27 cellular contexts compared by ENCODE assay signal in the genomic region with DNA sequence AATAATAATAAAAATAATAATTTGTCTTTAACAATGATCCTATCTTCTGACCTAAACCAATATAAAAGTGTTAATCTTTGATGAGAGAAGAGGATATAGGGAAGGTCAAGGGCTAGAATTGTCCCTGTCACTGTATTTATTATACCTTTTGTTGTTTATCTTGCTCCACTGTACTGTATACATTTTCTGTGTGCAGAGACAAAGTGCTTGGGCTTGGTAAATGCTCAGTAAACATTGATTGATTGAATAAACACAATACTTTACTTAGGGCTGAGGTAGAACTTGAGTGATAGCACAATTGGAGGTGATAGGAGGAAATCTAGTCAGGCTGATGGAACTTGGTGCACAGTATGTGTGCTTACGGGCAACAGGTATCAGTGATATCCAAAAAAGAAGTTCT.
"Had no signal": no experiment of that assay in that cellular context is flagged by ENCODE, and none has a peak within 500 bp of the region (broad histone marks: within the 10 kb centered on the region; RNA-seq: fewer than 3 reads in every experiment).

No MANE protein-coding gene starts in this region.

- DNase-seq: activated CD4-positive, alpha-beta memory T cell treated with anti-CD3 and anti-CD28 coated beads, Interleukin-2, amount 10 ng/mL, durations not matched to agents 7 days and 5 days; activated CD4-positive, alpha-beta T cell treated with anti-CD3 and anti-CD28 coated beads for 48 hours; activated CD4-positive, alpha-beta T cell treated with anti-CD3 and anti-CD28 coated beads, Interleukin-2, amount 50 U/mL, for 4 hours; activated CD8-positive, alpha-beta memory T cell treated with anti-CD3 and anti-CD28 coated beads, Interleukin-2, amount 50 U/mL, for 48 hours; activated gamma-delta T cell; activated naive CD4-positive, alpha-beta T cell; activated naive CD4-positive, alpha-beta T cell treated with anti-CD3 and anti-CD28 coated beads, Interleukin-2, amount 10 ng/mL, durations not matched to agents 7 days and 5 days; activated naive CD8-positive, alpha-beta T cell treated with anti-CD3 and anti-CD28 coated beads, Interleukin-2, amount 10 ng/mL, durations not matched to agents 7 days and 5 days; activated T-cell treated with anti-CD3 and anti-CD28 coated beads for 4 hours; activated T-cell treated with anti-CD3 and anti-CD28 coated beads, Interleukin-2, amount 50 U/mL, for 24 hours; activated T-cell treated with anti-CD3 and anti-CD28 coated beads, Interleukin-2, amount 50 U/mL, for 72 hours; central memory CD4-positive, alpha-beta T cell; cerebellar nuclear complex; colonic mucosa; effector CD8-positive, alpha-beta T cell; esophagus squamous epithelium; foreskin melanocyte; heart right ventricle had no signal

- H3K36me3 Mint-ChIP-seq: activated naive CD4-positive, alpha-beta T cell treated with anti-CD3 and anti-CD28 coated beads, Interleukin-2, amount 10 ng/mL, durations not matched to agents 7 days and 5 days; activated naive CD4-positive, alpha-beta T cell treated with anti-CD3 and anti-CD28 coated beads, Interleukin-2, amount 50 U/mL, for 72 hours; activated naive CD8-positive, alpha-beta T cell treated with anti-CD3 and anti-CD28 coated beads, Interleukin-2, amount 10 ng/mL, durations not matched to agents 7 days and 5 days; brain; WTC11 had no signal

- H3K4me1 Mint-ChIP-seq: activated naive CD4-positive, alpha-beta T cell treated with anti-CD3 and anti-CD28 coated beads, Interleukin-2, amount 10 ng/mL, durations not matched to agents 7 days and 5 days had no signal

- H3K27ac ChIP-seq: ascending aorta, breast epithelium, cardiac muscle cell, colonic mucosa, epithelial cell of prostate, esophagus squamous epithelium, gastroesophageal sphincter, heart right ventricle, hepatocyte had no signal

- H3K4me3 Mint-ChIP-seq: activated CD4-positive, alpha-beta memory T cell treated with anti-CD3 and anti-CD28 coated beads, Interleukin-2, amount 10 ng/mL, durations not matched to agents 7 days and 5 days; activated naive CD4-positive, alpha-beta T cell treated with anti-CD3 and anti-CD28 coated beads, Interleukin-2, amount 10 ng/mL, durations not matched to agents 7 days and 5 days; activated naive CD8-positive, alpha-beta T cell treated with anti-CD3 and anti-CD28 coated beads, Interleukin-2, amount 10 ng/mL, durations not matched to agents 7 days and 5 days; activated T-cell treated with anti-CD3 and anti-CD28 coated beads, Interleukin-2, amount 50 U/mL, for 24 hours; activated T-cell treated with anti-CD3 and anti-CD28 coated beads, Interleukin-2, amount 50 U/mL, for 72 hours; brain; WTC11 had no signal

- H3K27ac Mint-ChIP-seq: activated CD4-positive, alpha-beta memory T cell treated with anti-CD3 and anti-CD28 coated beads, Interleukin-2, amount 10 ng/mL, durations not matched to agents 7 days and 5 days; activated naive CD4-positive, alpha-beta T cell treated with anti-CD3 and anti-CD28 coated beads, Interleukin-2, amount 10 ng/mL, durations not matched to agents 7 days and 5 days; activated naive CD4-positive, alpha-beta T cell treated with anti-CD3 and anti-CD28 coated beads, Interleukin-2, amount 50 U/mL, for 72 hours; activated naive CD8-positive, alpha-beta T cell treated with anti-CD3 and anti-CD28 coated beads, Interleukin-2, amount 10 ng/mL, durations not matched to agents 7 days and 5 days; activated T-cell treated with anti-CD3 and anti-CD28 coated beads, Interleukin-2, amount 50 U/mL, for 24 hours; activated T-cell treated with anti-CD3 and anti-CD28 coated beads, Interleukin-2, amount 50 U/mL, for 72 hours; brain; WTC11 had no signal

- H3K27me3 Mint-ChIP-seq: brain had no signal

- H3K9me3 Mint-ChIP-seq: activated CD4-positive, alpha-beta memory T cell treated with anti-CD3 and anti-CD28 coated beads, Interleukin-2, amount 10 ng/mL, durations not matched to agents 7 days and 5 days; activated naive CD4-positive, alpha-beta T cell treated with anti-CD3 and anti-CD28 coated beads, Interleukin-2, amount 10 ng/mL, durations not matched to agents 7 days and 5 days; activated naive CD4-positive, alpha-beta T cell treated with anti-CD3 and anti-CD28 coated beads, Interleukin-2, amount 50 U/mL, for 72 hours; activated naive CD8-positive, alpha-beta T cell treated with anti-CD3 and anti-CD28 coated beads, Interleukin-2, amount 10 ng/mL, durations not matched to agents 7 days and 5 days; activated T-cell treated with anti-CD3 and anti-CD28 coated beads, Interleukin-2, amount 50 U/mL, for 24 hours; activated T-cell treated with anti-CD3 and anti-CD28 coated beads, Interleukin-2, amount 50 U/mL, for 72 hours; WTC11 had no signal
